In the genomic region with DNA sequence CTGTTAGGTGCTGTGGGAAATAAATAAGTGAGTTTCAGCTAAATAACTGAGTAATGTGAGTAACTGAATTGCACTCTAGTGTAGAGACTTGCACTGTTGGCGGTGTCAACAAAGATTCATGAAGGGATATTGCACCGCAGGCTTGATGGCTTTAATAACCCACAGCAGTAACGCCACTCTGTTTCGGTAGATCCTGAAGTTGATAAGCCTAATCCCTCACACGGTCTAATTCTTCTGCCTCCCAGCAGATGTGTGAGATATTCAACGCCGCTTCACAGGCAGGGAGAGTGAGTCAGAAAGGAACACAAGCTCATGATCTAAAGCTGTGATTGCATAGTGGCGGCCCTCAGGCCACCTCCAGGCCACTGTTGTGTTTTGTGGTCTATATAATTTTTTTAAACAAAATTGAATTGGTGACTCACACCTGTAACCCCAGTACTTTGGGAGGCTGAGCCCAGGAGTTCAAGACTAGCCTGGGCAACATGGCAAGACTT, we compare ENCODE assay signal across 13 cellular contexts.
DNase-seq lines count a peak whose midpoint lies in the region; ATAC-seq and FAIRE-seq lines count a peak whose summit lies in the region.
"Had no signal": no experiment of that assay in that cellular context is flagged by ENCODE, and none has a peak within 500 bp of the region (broad histone marks: within the 10 kb centered on the region; RNA-seq: fewer than 3 reads in every experiment).

No MANE protein-coding gene starts in this region.

- no peaks in the 10 kb centered on the region for H3K9me3 ChIP-seq in adipocyte (ENCODE audit: control insufficient read depth, low read length)

- DNase-seq in DMS79 (lab: John Stamatoyannopoulos, UW), result peak; percentile 23
- peak; percentile 22 for DNase-seq in HTR-8/SVneo (ENCODE audit: insufficient read length, low spot score)
- DNase-seq in adipocyte (ENCODE audit: low read depth), result peak; percentile 4
- no peak for DNase-seq in left colon
- no peak for DNase-seq in NCI-H2196 (lab: John Stamatoyannopoulos, UW; ENCODE audit: unreplicated experiment)
- DNase-seq in substantia nigra (lab: John Stamatoyannopoulos, UW), result no peak
- DNase-seq in NOMO-1 treated with dmso at 0.1 percent for 144 hours (lab: John Stamatoyannopoulos, UW; ENCODE audit: unreplicated experiment), result no peak
- DNase-seq: GOT3; NCI-H1694; stimulated activated CD8-positive, alpha-beta memory T cell treated with anti-CD3 and anti-CD28 coated beads, Interleukin-4, amount 100 ng/mL, for 48 hours had no signal

- ATAC-seq in left colon (peak; percentile 88), HG03521 (IDR thresholded peaks at IDR 0.05; ENCODE audit: unreplicated experiment) (no peak)

- no peak overlapping the region for H3K4me3 ChIP-seq in adipocyte (ENCODE audit: low read length)
- H3K4me3 ChIP-seq: skin epidermis had no signal

- no peak overlapping the region for H3K9ac ChIP-seq in adipocyte (ENCODE audit: low read length)

- no peaks in the 10 kb centered on the region for H3K36me3 ChIP-seq in adipocyte (ENCODE audit: control insufficient read depth, insufficient read depth, low read length, severe bottlenecking)

- H3K27ac ChIP-seq in substantia nigra (ENCODE audit: low read depth, low read length, poor library complexity, severe bottlenecking), result no peak overlapping the region
- H3K27ac ChIP-seq: skin epidermis had no signal

- no peaks in the 10 kb centered on the region for H3K27me3 ChIP-seq in adipocyte (replicated peaks; ENCODE audit: control insufficient read depth, insufficient read depth, low read length)

- no peak for FAIRE-seq in HTR-8/SVneo (lab: Jason Lieb, UNC)
- FAIRE-seq: D721Med had no signal

- H3K4me1 ChIP-seq in adipocyte (ENCODE audit: control insufficient read depth, insufficient read depth, low read length), result peaks cover 8% of the 10 kb centered on the region

- intact Hi-C loops in left colon (cut with DNase I, micrococcal nuclease), result no loop called here

Comparison
In these comparisons a context has a peak if more than half of its experiments do, and no peak if none do; other contexts are left out.
1. DNase-seq: peak in DMS79 (single experiment), HTR-8/SVneo (single experiment) and adipocyte (single experiment); none in left colon (0 of 2), NCI-H2196 (single experiment), substantia nigra (0 of 49) and NOMO-1 treated with dmso at 0.1 percent for 144 hours (single experiment).